2 cellular contexts compared by ENCODE assay signal in genomic region chr17:6947745-6948144, GRCh38.
TF ChIP-seq lines count a peak whose summit lies in the region.

No MANE protein-coding gene starts in this region.

TF ChIP-seq in SK-N-SH, 30 proteins besides CTCF, POLR2A, EP300 and RAD21:
- TF ChIP-seq, protein P1, sequence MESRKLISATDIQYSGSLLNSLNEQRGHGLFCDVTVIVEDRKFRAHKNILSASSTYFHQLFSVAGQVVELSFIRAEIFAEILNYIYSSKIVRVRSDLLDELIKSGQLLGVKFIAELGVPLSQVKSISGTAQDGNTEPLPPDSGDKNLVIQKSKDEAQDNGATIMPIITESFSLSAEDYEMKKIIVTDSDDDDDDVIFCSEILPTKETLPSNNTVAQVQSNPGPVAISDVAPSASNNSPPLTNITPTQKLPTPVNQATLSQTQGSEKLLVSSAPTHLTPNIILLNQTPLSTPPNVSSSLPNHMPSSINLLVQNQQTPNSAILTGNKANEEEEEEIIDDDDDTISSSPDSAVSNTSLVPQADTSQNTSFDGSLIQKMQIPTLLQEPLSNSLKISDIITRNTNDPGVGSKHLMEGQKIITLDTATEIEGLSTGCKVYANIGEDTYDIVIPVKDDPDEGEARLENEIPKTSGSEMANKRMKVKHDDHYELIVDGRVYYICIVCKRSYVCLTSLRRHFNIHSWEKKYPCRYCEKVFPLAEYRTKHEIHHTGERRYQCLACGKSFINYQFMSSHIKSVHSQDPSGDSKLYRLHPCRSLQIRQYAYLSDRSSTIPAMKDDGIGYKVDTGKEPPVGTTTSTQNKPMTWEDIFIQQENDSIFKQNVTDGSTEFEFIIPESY (IDR thresholded peaks at IDR 0.05; ENCODE audit: borderline replicate concordance, low read depth), result no peak

TF ChIP-seq in SK-N-SH treated with all-trans-retinoic acid at 6 μM for 48 hours, 23 proteins besides CTCF, POLR2A, EP300 and RAD21 (continued from another document):
- TF ChIP-seq, protein P2, sequence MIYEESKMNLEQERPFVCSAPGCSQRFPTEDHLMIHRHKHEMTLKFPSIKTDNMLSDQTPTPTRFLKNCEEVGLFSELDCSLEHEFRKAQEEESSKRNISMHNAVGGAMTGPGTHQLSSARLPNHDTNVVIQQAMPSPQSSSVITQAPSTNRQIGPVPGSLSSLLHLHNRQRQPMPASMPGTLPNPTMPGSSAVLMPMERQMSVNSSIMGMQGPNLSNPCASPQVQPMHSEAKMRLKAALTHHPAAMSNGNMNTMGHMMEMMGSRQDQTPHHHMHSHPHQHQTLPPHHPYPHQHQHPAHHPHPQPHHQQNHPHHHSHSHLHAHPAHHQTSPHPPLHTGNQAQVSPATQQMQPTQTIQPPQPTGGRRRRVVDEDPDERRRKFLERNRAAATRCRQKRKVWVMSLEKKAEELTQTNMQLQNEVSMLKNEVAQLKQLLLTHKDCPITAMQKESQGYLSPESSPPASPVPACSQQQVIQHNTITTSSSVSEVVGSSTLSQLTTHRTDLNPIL (CRISPR knock-in tag; IDR thresholded peaks at IDR 0.05; ENCODE audit: low read depth), result no peak
- TF ChIP-seq ZNF8 (CRISPR knock-in tag; IDR thresholded peaks at IDR 0.05) (no peak), ZNF565 (CRISPR knock-in tag; conservative IDR thresholded peaks at IDR 0.05; ENCODE audit: low read depth) (no peak), ISL1 (CRISPR knock-in tag; IDR thresholded peaks at IDR 0.05) (no peak), GLIS3 (CRISPR knock-in tag; IDR thresholded peaks at IDR 0.05) (no peak), SNAI2 (CRISPR knock-in tag; IDR thresholded peaks at IDR 0.05) (no peak), RARB (CRISPR knock-in tag; IDR thresholded peaks at IDR 0.05) (no peak), BACH2 (CRISPR knock-in tag; IDR thresholded peaks at IDR 0.05; ENCODE audit: borderline replicate concordance) (no peak), ZFP3 (CRISPR knock-in tag; IDR thresholded peaks at IDR 0.05) (no peak), OSR1 (CRISPR knock-in tag; IDR thresholded peaks at IDR 0.05) (no peak), TOX (CRISPR knock-in tag; IDR thresholded peaks at IDR 0.05; ENCODE audit: borderline replicate concordance) (no peak)
- TF ChIP-seq, protein P3, sequence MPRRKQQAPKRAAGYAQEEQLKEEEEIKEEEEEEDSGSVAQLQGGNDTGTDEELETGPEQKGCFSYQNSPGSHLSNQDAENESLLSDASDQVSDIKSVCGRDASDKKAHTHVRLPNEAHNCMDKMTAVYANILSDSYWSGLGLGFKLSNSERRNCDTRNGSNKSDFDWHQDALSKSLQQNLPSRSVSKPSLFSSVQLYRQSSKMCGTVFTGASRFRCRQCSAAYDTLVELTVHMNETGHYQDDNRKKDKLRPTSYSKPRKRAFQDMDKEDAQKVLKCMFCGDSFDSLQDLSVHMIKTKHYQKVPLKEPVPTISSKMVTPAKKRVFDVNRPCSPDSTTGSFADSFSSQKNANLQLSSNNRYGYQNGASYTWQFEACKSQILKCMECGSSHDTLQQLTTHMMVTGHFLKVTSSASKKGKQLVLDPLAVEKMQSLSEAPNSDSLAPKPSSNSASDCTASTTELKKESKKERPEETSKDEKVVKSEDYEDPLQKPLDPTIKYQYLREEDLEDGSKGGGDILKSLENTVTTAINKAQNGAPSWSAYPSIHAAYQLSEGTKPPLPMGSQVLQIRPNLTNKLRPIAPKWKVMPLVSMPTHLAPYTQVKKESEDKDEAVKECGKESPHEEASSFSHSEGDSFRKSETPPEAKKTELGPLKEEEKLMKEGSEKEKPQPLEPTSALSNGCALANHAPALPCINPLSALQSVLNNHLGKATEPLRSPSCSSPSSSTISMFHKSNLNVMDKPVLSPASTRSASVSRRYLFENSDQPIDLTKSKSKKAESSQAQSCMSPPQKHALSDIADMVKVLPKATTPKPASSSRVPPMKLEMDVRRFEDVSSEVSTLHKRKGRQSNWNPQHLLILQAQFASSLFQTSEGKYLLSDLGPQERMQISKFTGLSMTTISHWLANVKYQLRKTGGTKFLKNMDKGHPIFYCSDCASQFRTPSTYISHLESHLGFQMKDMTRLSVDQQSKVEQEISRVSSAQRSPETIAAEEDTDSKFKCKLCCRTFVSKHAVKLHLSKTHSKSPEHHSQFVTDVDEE (CRISPR knock-in tag; IDR thresholded peaks at IDR 0.05), result no peak
